In the genomic region with DNA sequence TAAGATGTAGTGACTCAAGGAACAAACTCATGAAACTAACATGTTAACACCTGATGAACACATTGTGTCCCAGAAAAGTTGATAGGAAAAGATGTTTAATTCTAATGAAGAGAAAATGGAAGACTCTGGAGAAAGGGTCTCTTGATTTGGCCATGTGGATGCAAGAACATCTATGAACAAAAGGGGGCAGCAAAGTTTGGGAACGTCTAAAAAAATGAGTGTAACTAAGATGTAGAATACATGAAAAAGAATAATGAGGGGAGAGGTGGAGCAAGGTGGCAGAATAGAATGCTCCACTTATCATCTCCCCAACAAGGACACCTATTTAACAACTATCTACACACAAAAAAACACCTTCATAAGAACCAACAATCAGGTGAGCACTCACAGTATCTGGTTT, we compare ENCODE assay signal across 9 cellular contexts.
DNase-seq lines count a peak whose midpoint lies in the region; ATAC-seq, FAIRE-seq and TF ChIP-seq lines count a peak whose summit lies in the region.
"Had no signal": no experiment of that assay in that cellular context is flagged by ENCODE, and none has a peak within 500 bp of the region (broad histone marks: within the 10 kb centered on the region; RNA-seq: fewer than 3 reads in every experiment).

No MANE protein-coding gene starts in this region.

- H3K4me3 Mint-ChIP-seq in activated CD8-positive, alpha-beta T cell treated with anti-CD3 and anti-CD28 coated beads for 36 hours, result no peak overlapping the region

- H3K4me3 ChIP-seq in BJ (ENCODE audit: low read depth, low read length), result no peak overlapping the region
- no peak overlapping the region for H3K4me3 ChIP-seq in HCT116 (replicated peaks in 1 of 2; ENCODE audit: low read depth in 1 of 2, low read length in 2 of 2)
- H3K4me3 ChIP-seq in WI38 (ENCODE audit: low read depth, low read length), result no peak overlapping the region
- H3K4me3 ChIP-seq: tibial nerve had no signal

- peaks cover 17% of the 10 kb centered on the region for H3K9me3 Mint-ChIP-seq in activated CD8-positive, alpha-beta T cell treated with anti-CD3 and anti-CD28 coated beads for 36 hours

- H3K27me3 ChIP-seq in BJ (ENCODE audit: control insufficient read depth, insufficient read depth, low read length) (no peaks in the 10 kb centered on the region), HCT116 (ENCODE audit: insufficient read depth, low read length) (no peaks in the 10 kb centered on the region)
- H3K27me3 ChIP-seq: tibial nerve had no signal

- H3K9ac ChIP-seq in HCT116 (ENCODE audit: low read length), result no peak overlapping the region

- H3K27ac Mint-ChIP-seq in activated CD8-positive, alpha-beta T cell treated with anti-CD3 and anti-CD28 coated beads for 36 hours, result no peak overlapping the region

- POLR2A ChIA-PET in BJ (lab: Charles Lee) (no interaction called here), HCT116 (lab: Charles Lee) (no interaction called here)
- POLR2A ChIA-PET in activated CD8-positive, alpha-beta T cell treated with anti-CD3 and anti-CD28 coated beads for 36 hours (lab: Charles Lee), result no interaction called here

- no peaks in the 10 kb centered on the region for H3K79me2 ChIP-seq in HCT116 (ENCODE audit: insufficient read depth, low read length)

- no peaks in the 10 kb centered on the region for H3K36me3 Mint-ChIP-seq in activated CD8-positive, alpha-beta T cell treated with anti-CD3 and anti-CD28 coated beads for 36 hours (ENCODE audit: low read depth)

- no peak for ATAC-seq in HCT116
- no peak for ATAC-seq in activated CD8-positive, alpha-beta T cell treated with anti-CD3 and anti-CD28 coated beads for 36 hours
- ATAC-seq in GM21390 (IDR thresholded peaks at IDR 0.05; ENCODE audit: unreplicated experiment), result no peak

- no peaks in the 10 kb centered on the region for H3K27me3 Mint-ChIP-seq in activated CD8-positive, alpha-beta T cell treated with anti-CD3 and anti-CD28 coated beads for 36 hours

- no peaks in the 10 kb centered on the region for H3K9me2 ChIP-seq in HCT116 (ENCODE audit: insufficient read depth)

- TF ChIP-seq POLR2A in HCT116 (IDR thresholded peaks at IDR 0.05; ENCODE audit: borderline replicate concordance, extremely low read depth, insufficient read depth, insufficient read length), result no peak
- no peak for TF ChIP-seq POLR2A in GM12891 (IDR thresholded peaks at IDR 0.05; ENCODE audit: low read depth, low read length)

- no peaks in the 10 kb centered on the region for H3K9me3 ChIP-seq in HCT116 (ENCODE audit: control insufficient read depth in 1 of 2, insufficient read depth in 1 of 2, low read depth in 1 of 2, low read length in 2 of 2)

- H3K4me2 ChIP-seq in HCT116 (ENCODE audit: low read length), result no peak overlapping the region

- DNase-seq in BJ (ENCODE audit: low read depth) (no peak), HCT116 (ENCODE audit: low read depth, low spot score) (no peak), kidney tubule cell (ENCODE audit: low spot score) (peak; percentile 32), GM12891 (ENCODE audit: insufficient read length, low spot score) (no peak), G401 (ENCODE audit: low spot score) (no peak)
- DNase-seq in activated CD8-positive, alpha-beta T cell treated with anti-CD3 and anti-CD28 coated beads for 36 hours, result no peak

- no peak for FAIRE-seq in GM12891 (lab: Jason Lieb, UNC)

- TF ChIP-seq RAD21 in HCT116 (IDR thresholded peaks at IDR 0.05; ENCODE audit: low read depth), result peak; percentile 59

- H4K20me1 ChIP-seq in HCT116 (ENCODE audit: insufficient read depth), result no peaks in the 10 kb centered on the region

- in situ Hi-C loops in G401 (cut with HindIII; ENCODE audit: low sequenced_read_pairs), result no loop called here

- intact Hi-C loops in HCT116 (cut with micrococcal nuclease), result loop anchor here (2.0 kb wide), 1 partner anchor 312 kb away; no protein-coding TSS in a partner anchor
- intact Hi-C loops in activated CD8-positive, alpha-beta T cell treated with anti-CD3 and anti-CD28 coated beads for 36 hours (cut with micrococcal nuclease), result no loop called here

- TF ChIP-seq CTCF in BJ (IDR thresholded peaks at IDR 0.05; ENCODE audit: insufficient read depth, low read depth, low read length) (peak; percentile 44; the same call in 1 of the 2 replicates), HCT116 (IDR thresholded peaks at IDR 0.05 in 2 of 3, conservative IDR thresholded peaks at IDR 0.05 in 1 of 3; ENCODE audit: borderline replicate concordance in 1 of 3, insufficient read depth in 1 of 3, low read depth in 2 of 3, low read length in 2 of 3) (peak; percentile 34 to 63 (median 40); a peak in 5 of 6 replicates), WI38 (IDR thresholded peaks at IDR 0.05; ENCODE audit: low read depth, low read length) (peak; percentile 41; the same call in 1 of the 2 replicates)
- TF ChIP-seq CTCF in activated CD8-positive, alpha-beta T cell treated with anti-CD3 and anti-CD28 coated beads for 36 hours (IDR thresholded peaks at IDR 0.05), result no peak

- no peaks in the 10 kb centered on the region for H3K4me1 ChIP-seq in HCT116 (ENCODE audit: control insufficient read depth in 1 of 2, insufficient read depth in 2 of 2, low read length in 2 of 2)

- CTCF ChIA-PET in BJ (lab: Yijun Ruan, JAX), result interaction anchor here (1.0 to 1.3 kb wide), 2 partner anchors 10 to 32 kb away, joined by 3 to 6 read pairs; no protein-coding TSS in a partner anchor
- CTCF ChIA-PET in HCT116 (lab: Charles Lee), result no interaction called here
- CTCF ChIA-PET in activated CD8-positive, alpha-beta T cell treated with anti-CD3 and anti-CD28 coated beads for 36 hours (lab: Charles Lee), result no interaction called here

- no peak overlapping the region for H3K27ac ChIP-seq in HCT116 (ENCODE audit: low read depth, low read length)
- H3K27ac ChIP-seq: tibial nerve had no signal

- RAD21 ChIA-PET in HCT116 (lab: Charles Lee; ENCODE audit: low non-redundant PET in 1 of 2, low total read pairs in 2 of 2, uncharacterized antibody in 2 of 2, unreplicated experiment in 2 of 2), result no interaction called here

- BruUV-seq in HCT116 (replicated peaks; lab: Mats Ljungman, UMichigan), result no TSS peak

- H2AFZ ChIP-seq in HCT116 (ENCODE audit: low read depth, low read length, poor library complexity, severe bottlenecking), result peak overlapping the region; percentile 89

- no peaks in the 10 kb centered on the region for H3K4me1 Mint-ChIP-seq in activated CD8-positive, alpha-beta T cell treated with anti-CD3 and anti-CD28 coated beads for 36 hours (ENCODE audit: low read depth)

- H3K36me3 ChIP-seq in BJ (ENCODE audit: control insufficient read depth, insufficient read depth, low read length) (no peaks in the 10 kb centered on the region), HCT116 (ENCODE audit: control insufficient read depth in 1 of 2, insufficient read depth in 2 of 2, low read length in 2 of 2) (no peaks in the 10 kb centered on the region)
- H3K36me3 ChIP-seq: tibial nerve had no signal

TF ChIP-seq in HCT116, 20 proteins besides CTCF, POLR2A, EP300 and RAD21 (continues in another document):
- no peak for TF ChIP-seq MAX (IDR thresholded peaks at IDR 0.05)
- TF ChIP-seq CEBPB (IDR thresholded peaks at IDR 0.05; ENCODE audit: low read depth), result no peak
- no peak for TF ChIP-seq FOSL1 (IDR thresholded peaks at IDR 0.05; ENCODE audit: low read depth)
- TF ChIP-seq SP1 (IDR thresholded peaks at IDR 0.05; ENCODE audit: low read depth), result no peak
- no peak for TF ChIP-seq POLR2AphosphoS5 (IDR thresholded peaks at IDR 0.05; ENCODE audit: low read depth, low read length)
- no peak for TF ChIP-seq ZNF274 (IDR thresholded peaks at IDR 0.05; ENCODE audit: low read depth, low read length)

TF ChIP-seq in GM12891, 5 proteins besides CTCF, POLR2A, EP300 and RAD21:
- TF ChIP-seq POU2F2 (IDR thresholded peaks at IDR 0.05; ENCODE audit: low read depth, low read length) (no peak), POLR2AphosphoS5 (IDR thresholded peaks at IDR 0.05; ENCODE audit: low read depth, low read length) (no peak), TAF1 (IDR thresholded peaks at IDR 0.05; ENCODE audit: low read depth, low read length) (no peak), SPI1 (IDR thresholded peaks at IDR 0.05; ENCODE audit: low read depth, low read length) (no peak), PAX5 (IDR thresholded peaks at IDR 0.05; ENCODE audit: insufficient read depth, low read length, severe bottlenecking) (no peak)
